Comparison of ENCODE assay signal across 26 cellular contexts in the genomic region with DNA sequence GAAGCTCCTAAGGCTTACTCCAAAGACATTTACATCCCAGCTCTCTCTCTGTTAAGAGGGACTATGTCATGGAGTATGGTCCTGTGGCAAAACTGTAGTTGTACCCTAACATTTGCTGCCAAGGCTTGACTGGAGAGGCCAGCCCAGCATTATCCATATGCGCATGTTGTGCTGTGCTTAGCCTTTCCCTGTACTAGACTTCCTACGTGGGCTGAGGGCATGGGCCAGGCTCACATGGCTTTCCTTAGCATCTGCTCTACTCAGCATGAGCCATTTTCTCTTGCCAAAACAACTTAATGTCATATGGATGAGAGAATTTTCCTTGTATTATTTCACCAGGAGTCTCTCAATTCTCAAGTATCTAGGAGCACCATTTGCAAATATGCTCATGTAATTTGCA.
"Had no signal": no experiment of that assay in that cellular context is flagged by ENCODE, and none has a peak within 500 bp of the region (broad histone marks: within the 10 kb centered on the region; RNA-seq: fewer than 3 reads in every experiment).

No MANE protein-coding gene starts in this region.

- H3K27ac ChIP-seq: coronary artery, esophagus muscularis mucosa, heart right ventricle, lower lobe of right lung, psoas muscle, sigmoid colon, testis, tibial artery had no signal

- H3K9me3 ChIP-seq: esophagus muscularis mucosa, lower lobe of right lung, psoas muscle, sigmoid colon, testis, tibial artery had no signal

- H3K4me1 ChIP-seq: esophagus muscularis mucosa, heart right ventricle, lower lobe of right lung, psoas muscle, sigmoid colon, testis, tibial artery had no signal

- DNase-seq: dermis blood vessel endothelial cell; effector memory CD4-positive, alpha-beta T cell; foreskin melanocyte; glutamatergic neuron; heart right ventricle; hippocampal formation; immature natural killer cell; islet precursor cell; kidney glomerular epithelial cell; left colon; left ventricle myocardium superior; lower lobe of right lung; naive thymus-derived CD8-positive, alpha-beta T cell; nephron progenitor cell; nucleus accumbens; posterior cingulate gyrus; psoas muscle; right cardiac atrium; sigmoid colon; stimulated activated CD4-positive, alpha-beta T cell treated with anti-CD3 and anti-CD28 coated beads, Interleukin-2, amount 100 ng/mL, for 24 hours; stimulated activated CD4-positive, alpha-beta T cell treated with anti-CD3 and anti-CD28 coated beads, Interleukin-4, amount 100 ng/mL, for 24 hours; stimulated activated naive CD4-positive, alpha-beta T cell treated with Interleukin-2 at 50 U/mL for 16 hours; testis; tibial artery had no signal

- H3K4me3 ChIP-seq: coronary artery, esophagus muscularis mucosa, heart right ventricle, lower lobe of right lung, psoas muscle, sigmoid colon, testis, tibial artery had no signal

- H3K27me3 ChIP-seq: esophagus muscularis mucosa, sigmoid colon, testis, tibial artery had no signal

- H3K36me3 ChIP-seq: esophagus muscularis mucosa, heart right ventricle, lower lobe of right lung, sigmoid colon, tibial artery had no signal
